Comparison of ENCODE assay signal across 9 cellular contexts in genomic region chr9:101398930-101399640, GRCh38. TPM values are rescaled to one million over a fixed set of nuclear protein-coding genes. Genes with fewer than 3 reads are reported as not detected.
DNase-seq lines count a peak whose midpoint lies in the region; ATAC-seq and TF ChIP-seq lines count a peak whose summit lies in the region.
"Had no signal": no experiment of that assay in that cellular context is flagged by ENCODE, and none has a peak within 500 bp of the region (broad histone marks: within the 10 kb centered on the region; RNA-seq: fewer than 3 reads in every experiment).

No MANE protein-coding gene starts in this region.

- H3K4me3 ChIP-seq in BLaER1 (peak overlapping the region; percentile 88), GM23248 (peak overlapping the region; percentile 96)

- H3K79me2 ChIP-seq in GM23248 (ENCODE audit: insufficient read depth): peaks cover 96% of the 10 kb centered on the region

- peaks cover 34% of the 10 kb centered on the region for H3K4me1 ChIP-seq in BLaER1
- H3K4me1 ChIP-seq in GM23248 (ENCODE audit: insufficient read depth): peaks cover 13% of the 10 kb centered on the region

- no peaks in the 10 kb centered on the region for H3F3A ChIP-seq in GM23248 (ENCODE audit: insufficient read depth)

- H4K20me1 ChIP-seq in BLaER1 (no peaks in the 10 kb centered on the region), GM23248 (ENCODE audit: insufficient read depth) (no peaks in the 10 kb centered on the region)

- WGBS in GM23248 (ENCODE audit: low coverage in 1 of 2, low lambda C conversion rate in 2 of 2, missing lambda C conversion rate in 2 of 2), 2 experiments: 1 to 3% methylated on average over 24 to 28 of the region's 28 CpGs

- no peaks in the 10 kb centered on the region for H3K9me2 ChIP-seq in GM23248 (ENCODE audit: insufficient read depth)

- H3K9me3 ChIP-seq in BLaER1: peaks cover 51% of the 10 kb centered on the region
- no peaks in the 10 kb centered on the region for H3K9me3 ChIP-seq in GM23248 (ENCODE audit: low read depth)

- no peak for TF ChIP-seq CTCF in endothelial cell (IDR thresholded peaks at IDR 0.05; ENCODE audit: unreplicated experiment)

- peak; percentile 0 to 1 for ATAC-seq in naive B cell (ENCODE audit: low read depth in 2 of 2)

- H3K27ac ChIP-seq in BLaER1 (peak overlapping the region; percentile 88), GM23248 (peak overlapping the region; percentile 60)

- H3K4me3 Mint-ChIP-seq in endothelial cell (ENCODE audit: unreplicated experiment) (peak overlapping the region; percentile 99), naive B cell (peak overlapping the region; percentile 94 to 100 (median 98))

- in situ Hi-C loops in GM23248 (cut with MboI): no loop called here

- H3K36me3 ChIP-seq in BLaER1: peaks cover 68% of the 10 kb centered on the region
- H3K36me3 ChIP-seq in GM23248 (ENCODE audit: low read depth): peaks cover 47% of the 10 kb centered on the region

- H3K27me3 ChIP-seq in BLaER1 (no peaks in the 10 kb centered on the region), GM23248 (replicated peaks; ENCODE audit: insufficient read depth) (no peaks in the 10 kb centered on the region)

- DNase-seq in GM23248 (peak; percentile 36), RPMI8226 (peak; percentile 55), endothelial cell (ENCODE audit: low spot score) (no peak), naive B cell (no peak), SW480 (ENCODE audit: low spot score) (no peak), NCI-H1436 (lab: John Stamatoyannopoulos, UW) (no peak), DMS114 treated with DMSO at 0.1 percent for 48 hours (lab: John Stamatoyannopoulos, UW; ENCODE audit: unreplicated experiment) (no peak)

- H3K9me3 Mint-ChIP-seq in endothelial cell (ENCODE audit: unreplicated experiment) (peaks cover 4% of the 10 kb centered on the region), naive B cell (peaks cover 0 to 8% (median 4%) of the 10 kb centered on the region in 7 donors)

- H3K27ac Mint-ChIP-seq in endothelial cell (ENCODE audit: unreplicated experiment) (peak overlapping the region; percentile 99), naive B cell (peak overlapping the region; percentile 98 to 100 (median 100))

- peak overlapping the region; percentile 95 for H3K9ac ChIP-seq in BLaER1
- H3K9ac ChIP-seq in GM23248: peak overlapping the region; percentile 93

- peaks cover 50% of the 10 kb centered on the region for H3K36me3 Mint-ChIP-seq in endothelial cell (ENCODE audit: low read depth, unreplicated experiment)
- H3K36me3 Mint-ChIP-seq in naive B cell: peaks cover 39 to 54% of the 10 kb centered on the region in 2 donors

- H2AFZ ChIP-seq in GM23248: peak overlapping the region; percentile 84

- H3K4me1 Mint-ChIP-seq in endothelial cell (ENCODE audit: unreplicated experiment): peaks cover 41% of the 10 kb centered on the region
- H3K4me1 Mint-ChIP-seq in naive B cell: peaks cover 54 to 76% (median 72%) of the 10 kb centered on the region in 3 donors

- H3K4me2 ChIP-seq in BLaER1 (peak overlapping the region; percentile 87), GM23248 (ENCODE audit: unreplicated experiment) (peak overlapping the region; percentile 97)

- H3K27me3 Mint-ChIP-seq in endothelial cell (ENCODE audit: unreplicated experiment): peaks cover 7% of the 10 kb centered on the region
- no peaks in the 10 kb centered on the region for H3K27me3 Mint-ChIP-seq in naive B cell

RNA-seq across cellular contexts. Expression of gene ZNF189, which starts 0.4 kb away (rescaled TPM):
- total RNA-seq in GM23248 (2014; rRNA removed; shearing (Covaris generic)): 10.2 and 16.6 TPM in 2 replicates
- polyA plus RNA-seq in GM23248 (2016; fragmentation: Nextera tagmentation; extraction: Ambion mirVana) (7.0 and 7.1 TPM in 2 replicates), naive B cell (ENCODE audit: low read depth in 6 of 6) (1 to 10 TPM; 1.3 to 5.0 (median 3.8) TPM)
- total RNA-seq in endothelial cell (ENCODE audit: unreplicated experiment): 31.0 TPM

RNA-seq across cellular contexts. Expression of gene MRPL50, which starts 0.7 kb away (rescaled TPM):
- total RNA-seq in GM23248 (2014; rRNA removed; shearing (Covaris generic)): 5.8 and 11.5 TPM in 2 replicates
- polyA plus RNA-seq in GM23248 (2016; fragmentation: Nextera tagmentation; extraction: Ambion mirVana) (18.0 and 19.3 TPM in 2 replicates), naive B cell (ENCODE audit: low read depth in 6 of 6) (10 to 100 TPM in 5 of 6 donors, 1 to 10 TPM in 1; 9.2 to 15.0 (median 12.5) TPM)
- total RNA-seq in endothelial cell (ENCODE audit: unreplicated experiment): 11.1 TPM

RNA-seq across cellular contexts. Expression of gene BAAT, which starts 14.3 kb away (rescaled TPM):
- total RNA-seq in GM23248 (2014; rRNA removed; shearing (Covaris generic)): not detected in 2 replicates
- polyA plus RNA-seq in GM23248 (2016; fragmentation: Nextera tagmentation; extraction: Ambion mirVana): 0.19 TPM in 1 of 2 replicates, not detected in the other
- not detected for total RNA-seq in endothelial cell (ENCODE audit: unreplicated experiment)
- under 1 TPM in 1 of 6 donors, not detected in 5; 0.12 TPM for polyA plus RNA-seq in naive B cell (ENCODE audit: low read depth in 6 of 6)

RNA-seq across cellular contexts. Expression of gene ALDOB, which starts 36.5 kb away (rescaled TPM):
- not detected in 2 replicates for total RNA-seq in GM23248 (2014; rRNA removed; shearing (Covaris generic))
- 0.08 TPM in 1 of 2 replicates, not detected in the other for polyA plus RNA-seq in GM23248 (2016; fragmentation: Nextera tagmentation; extraction: Ambion mirVana)
- total RNA-seq in endothelial cell (ENCODE audit: unreplicated experiment): 0.31 TPM
- polyA plus RNA-seq in naive B cell (ENCODE audit: low read depth in 6 of 6): under 1 TPM in 2 of 6 donors, not detected in 4; 0.18 to 0.22 TPM
- total RNA-seq: renal cortical epithelial cell had no signal

Comparison
In these comparisons a context has a peak if more than half of its experiments do, and no peak if none do; other contexts are left out.
1. DNase-seq: peak in GM23248 (single experiment) and RPMI8226 (single experiment); none in endothelial cell (single experiment), naive B cell (single experiment), SW480 (single experiment), NCI-H1436 (single experiment) and DMS114 treated with DMSO at 0.1 percent for 48 hours (single experiment).